ENCODE assay signal across 9 cellular contexts in genomic region chr6:45830441-45831139, GRCh38.
DNase-seq lines count a peak whose midpoint lies in the region; ATAC-seq and TF ChIP-seq lines count a peak whose summit lies in the region.
"Had no signal": no experiment of that assay in that cellular context is flagged by ENCODE, and none has a peak within 500 bp of the region (broad histone marks: within the 10 kb centered on the region; RNA-seq: fewer than 3 reads in every experiment).

No MANE protein-coding gene starts in this region.

- TF ChIP-seq CTCF in activated B cell treated with CpG ODN at 0.5 μM for 24 hours (IDR thresholded peaks at IDR 0.05): no peak
- no peak for TF ChIP-seq CTCF in esophagus squamous epithelium (IDR thresholded peaks at IDR 0.05)

- TF ChIP-seq POLR2A in esophagus squamous epithelium (IDR thresholded peaks at IDR 0.05): no peak

- POLR2A ChIA-PET in activated B cell treated with CpG ODN at 0.5 μM for 24 hours (lab: Charles Lee): interaction anchor here (0.6 to 2.1 kb wide), 8 partner anchors 13 to 453 kb away, joined by 3 to 9 read pairs (median 3); partner anchors contain the start of gene SUPT3H

- H3K9me3 Mint-ChIP-seq in activated B cell treated with CpG ODN at 0.5 μM for 24 hours (no peaks in the 10 kb centered on the region), naive B cell (no peaks in the 10 kb centered on the region)

- H3K4me3 Mint-ChIP-seq in activated B cell treated with CpG ODN at 0.5 μM for 24 hours (peak overlapping the region; percentile 77), naive B cell (peak overlapping the region; percentile 4 to 86 (median 74))

- H4K20me1 ChIP-seq in BLaER1: no peaks in the 10 kb centered on the region

- H3K4me1 ChIP-seq in BLaER1 (peaks cover 37% of the 10 kb centered on the region), esophagus squamous epithelium (peaks cover 0 to 17% (median 0%) of the 10 kb centered on the region in 3 donors)

- 28 to 29% methylated on average over 7 to 8 of the region's 9 CpGs for WGBS in esophagus squamous epithelium, 2 donors

- H3K27ac ChIP-seq in BLaER1: no peak overlapping the region
- H3K27ac ChIP-seq in esophagus squamous epithelium: no peak overlapping the region

- peak overlapping the region; percentile 66 for H3K4me2 ChIP-seq in BLaER1

- peak overlapping the region; percentile 75 for H3K27ac Mint-ChIP-seq in activated B cell treated with CpG ODN at 0.5 μM for 24 hours
- H3K27ac Mint-ChIP-seq in naive B cell: peak overlapping the region in 4 of 6 donors; percentile 77 to 93 (median 83)
- H3K27ac Mint-ChIP-seq: nephron had no signal

- peaks cover 5% of the 10 kb centered on the region for H3K9me3 ChIP-seq in BLaER1
- H3K9me3 ChIP-seq in esophagus squamous epithelium: no peaks in the 10 kb centered on the region

- H3K9ac ChIP-seq in BLaER1: no peak overlapping the region

- intact Hi-C loops in activated B cell treated with CpG ODN at 0.5 μM for 24 hours (cut with micrococcal nuclease) (loop anchor here (1.0 to 10.0 kb wide), 12 partner anchors 11 to 544 kb away; partner anchors contain the start of gene CLIC5), esophagus squamous epithelium (cut with DNase I) (no loop called here)

- H3K4me1 Mint-ChIP-seq in activated B cell treated with CpG ODN at 0.5 μM for 24 hours (peaks cover 34% of the 10 kb centered on the region), naive B cell (peaks cover 24 to 31% (median 26%) of the 10 kb centered on the region in 3 donors)

- H3K36me3 ChIP-seq in BLaER1 (no peaks in the 10 kb centered on the region), esophagus squamous epithelium (no peaks in the 10 kb centered on the region)

- H3K36me3 Mint-ChIP-seq in activated B cell treated with CpG ODN at 0.5 μM for 24 hours (ENCODE audit: low read depth) (no peaks in the 10 kb centered on the region), naive B cell (no peaks in the 10 kb centered on the region)

- H3K27me3 Mint-ChIP-seq in activated B cell treated with CpG ODN at 0.5 μM for 24 hours: peaks cover 7% of the 10 kb centered on the region
- peaks cover 0 to 13% (median 8%) of the 10 kb centered on the region in 3 donors for H3K27me3 Mint-ChIP-seq in naive B cell

- peak; percentile 50 for DNase-seq in activated B cell treated with CpG ODN at 0.5 μM for 24 hours
- DNase-seq in naive B cell: peak; percentile 62
- no peak for DNase-seq in esophagus squamous epithelium (lab: John Stamatoyannopoulos, UW)
- DNase-seq in NCI-H1048 (lab: John Stamatoyannopoulos, UW): no peak
- no peak for DNase-seq in GOT3 (lab: John Stamatoyannopoulos, UW)

- CTCF ChIA-PET in activated B cell treated with CpG ODN at 0.5 μM for 24 hours (lab: Charles Lee): interaction anchor here (1.0 kb wide), 2 partner anchors 93 to 116 kb away, joined by 3 to 5 read pairs; no protein-coding TSS in a partner anchor

- H3K27me3 ChIP-seq in BLaER1: no peaks in the 10 kb centered on the region
- H3K27me3 ChIP-seq in esophagus squamous epithelium: peaks cover 0 to 8% (median 0%) of the 10 kb centered on the region in 4 donors

- H3K4me3 ChIP-seq in BLaER1 (no peak overlapping the region), esophagus squamous epithelium (no peak overlapping the region)

- peak; percentile 92 for ATAC-seq in GM19324 (IDR thresholded peaks at IDR 0.05; ENCODE audit: low FRiP score, unreplicated experiment)
- peak; percentile 96 for ATAC-seq in HG03196 (IDR thresholded peaks at IDR 0.05; ENCODE audit: unreplicated experiment)
- peak; percentile 86 for ATAC-seq in activated B cell treated with CpG ODN at 0.5 μM for 24 hours (ENCODE audit: low read depth)
- ATAC-seq in naive B cell (ENCODE audit: low read depth in 2 of 2): peak; percentile 81 to 87

Comparison
In these comparisons a context has a peak if more than half of its experiments do, and no peak if none do; other contexts are left out.
1. DNase-seq: peak in activated B cell treated with CpG ODN at 0.5 μM for 24 hours (single experiment) and naive B cell (single experiment); none in esophagus squamous epithelium (single experiment), NCI-H1048 (single experiment) and GOT3 (single experiment).
2. Peak in every context shown above with its lines, with median percentiles within 50 percentile points of each other: ATAC-seq.